23 cellular contexts compared by ENCODE assay signal in genomic region chr10:45064998-45065397, GRCh38.
"Had no signal": no experiment of that assay in that cellular context is flagged by ENCODE, and none has a peak within 500 bp of the region (broad histone marks: within the 10 kb centered on the region; RNA-seq: fewer than 3 reads in every experiment).

No MANE protein-coding gene starts in this region.

- H3K27ac Mint-ChIP-seq: memory B cell; natural killer cell; neural progenitor cell; progenitor cell of endocrine pancreas; stimulated activated naive B cell treated with anti-CD40 and anti-IgM and Interleukin-4, amounts not matched to agents 10 μg/mL and 1 μg/mL and 100 μg/mL, for 72 hours; stimulated activated naive CD8-positive, alpha-beta T cell treated with anti-CD3 and anti-CD28 coated beads, Interleukin-15, Interleukin-2, amounts not matched to agents 100 ng/mL and 50 ng/mL, for 24 hours had no signal

- H3K36me3 Mint-ChIP-seq: memory B cell; natural killer cell; neural progenitor cell; stimulated activated naive B cell treated with anti-CD40 and anti-IgM and Interleukin-4, amounts not matched to agents 10 μg/mL and 1 μg/mL and 100 μg/mL, for 72 hours had no signal

- H3K4me3 Mint-ChIP-seq: immature natural killer cell; memory B cell; natural killer cell; neural progenitor cell; stimulated activated naive B cell treated with anti-CD40 and anti-IgM and Interleukin-4, amounts not matched to agents 10 μg/mL and 1 μg/mL and 100 μg/mL, for 72 hours; stimulated activated naive CD8-positive, alpha-beta T cell treated with anti-CD3 and anti-CD28 coated beads, Interleukin-15, Interleukin-2, amounts not matched to agents 100 ng/mL and 50 ng/mL, for 24 hours had no signal

- H3K9me3 Mint-ChIP-seq: immature natural killer cell; memory B cell; natural killer cell; stimulated activated naive CD8-positive, alpha-beta T cell treated with anti-CD3 and anti-CD28 coated beads, Interleukin-15, Interleukin-2, amounts not matched to agents 100 ng/mL and 50 ng/mL, for 24 hours had no signal

- DNase-seq: dermis blood vessel endothelial cell; effector memory CD4-positive, alpha-beta T cell; erythroblast; esophagus squamous epithelium; foreskin melanocyte; hypothalamus; immature natural killer cell; islet precursor cell; kidney glomerular epithelial cell; left colon; left ventricle myocardium superior; lower lobe of right lung; natural killer cell; right lobe of liver; small intestine; stimulated activated CD4-positive, alpha-beta T cell treated with anti-CD3 and anti-CD28 coated beads, Interleukin-15, amount 100 ng/mL, for 24 hours; stimulated activated CD4-positive, alpha-beta T cell treated with anti-CD3 and anti-CD28 coated beads, Interleukin-2, amount 100 ng/mL, for 48 hours; stimulated activated naive B cell treated with anti-CD40 and anti-IgM and Interleukin-4, amounts not matched to agents 10 μg/mL and 1 μg/mL and 100 μg/mL, for 72 hours; upper lobe of left lung had no signal

- H3K27me3 Mint-ChIP-seq: progenitor cell of endocrine pancreas had no signal

- ATAC-seq: left colon; left ventricle myocardium superior; lower lobe of right lung; natural killer cell; right lobe of liver; stimulated activated naive B cell treated with anti-CD40 and anti-IgM and Interleukin-4, amounts not matched to agents 10 μg/mL and 1 μg/mL and 100 μg/mL, for 72 hours had no signal

- H3K4me1 Mint-ChIP-seq: memory B cell; neural progenitor cell; stimulated activated naive B cell treated with anti-CD40 and anti-IgM and Interleukin-4, amounts not matched to agents 10 μg/mL and 1 μg/mL and 100 μg/mL, for 72 hours had no signal
